ENCODE assay signal across 10 cellular contexts in the genomic region with DNA sequence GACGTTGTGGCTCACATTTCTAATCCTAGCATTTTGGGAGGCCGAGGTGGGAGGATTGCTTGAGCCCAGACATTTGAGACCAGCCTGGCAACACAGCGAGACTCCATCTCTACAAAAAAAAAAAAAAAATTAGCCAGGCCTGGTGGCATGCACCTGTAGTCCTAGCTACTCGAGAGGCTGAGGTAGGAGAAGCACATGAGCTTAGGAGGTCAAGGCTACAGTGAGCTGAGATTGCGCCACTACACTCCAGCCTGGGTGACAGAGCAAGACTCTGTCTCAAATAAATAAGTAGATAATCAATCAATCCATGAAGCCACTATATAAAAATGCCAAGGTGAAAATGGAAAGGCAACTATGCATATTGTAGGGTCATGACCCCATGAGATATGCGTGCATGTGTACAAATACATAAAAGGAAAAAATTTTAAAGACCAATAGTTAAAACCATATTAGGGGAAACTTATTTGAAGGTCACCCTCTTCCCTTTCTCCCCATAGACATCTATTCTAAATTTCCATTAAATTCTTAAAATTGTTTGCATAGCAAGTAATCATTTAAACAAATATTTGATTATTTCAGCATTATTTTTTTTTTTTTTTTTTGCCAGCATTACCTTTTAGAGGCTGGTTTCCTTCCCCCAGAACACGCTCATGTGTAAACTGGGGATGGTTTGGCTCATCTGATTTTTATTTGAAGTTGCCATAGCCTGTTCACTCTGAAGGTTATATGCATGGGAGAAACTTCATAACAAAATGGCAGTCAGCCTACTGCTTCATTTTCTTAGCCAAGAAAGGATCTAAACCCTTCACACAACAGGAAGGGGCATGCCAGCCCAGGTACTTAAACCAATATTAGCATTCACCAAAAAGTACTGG. TPM values are rescaled to one million over a fixed set of nuclear protein-coding genes. Genes with fewer than 3 reads are reported as not detected.
"Had no signal": no experiment of that assay in that cellular context is flagged by ENCODE, and none has a peak within 500 bp of the region (broad histone marks: within the 10 kb centered on the region; RNA-seq: fewer than 3 reads in every experiment).

No MANE protein-coding gene starts in this region.

- H3K4me3 ChIP-seq: HAP-1 had no signal

- H3K4me1 ChIP-seq: HAP-1 had no signal

- ATAC-seq: HCT116 had no signal

- H3K36me3 ChIP-seq: HAP-1 had no signal

- H3K9me3 ChIP-seq: HAP-1 had no signal

- H3K27ac ChIP-seq: HL-60 had no signal

- DNase-seq: GOT3, H7, HFFc6, KBM-7 had no signal

RNA-seq across cellular contexts. Expression of a gene that starts 37.3 kb away (rescaled TPM):
- total RNA-seq: H4, H7, HFFc6, HT1080 had no signal
- polyA plus RNA-seq: IgD-negative memory B cell had no signal
